In genomic region chr14:67513631-67514108, GRCh38 we compare ENCODE assay signal across 10 cellular contexts. TPM values are rescaled to one million over a fixed set of nuclear protein-coding genes. Genes with fewer than 3 reads are reported as not detected.
DNase-seq lines count a peak whose midpoint lies in the region; ATAC-seq lines count a peak whose summit lies in the region.
"Had no signal": no experiment of that assay in that cellular context is flagged by ENCODE, and none has a peak within 500 bp of the region (broad histone marks: within the 10 kb centered on the region; RNA-seq: fewer than 3 reads in every experiment).

No MANE protein-coding gene starts in this region.

- H3K9me3 ChIP-seq in CD8-positive, alpha-beta memory T cell (ENCODE audit: low read length): no peaks in the 10 kb centered on the region
- H3K9me3 ChIP-seq in neuronal stem cell (replicated peaks in 1 of 2; ENCODE audit: control insufficient read depth in 2 of 2, insufficient read depth in 1 of 2, low read depth in 1 of 2, low read length in 2 of 2): no peaks in the 10 kb centered on the region
- H3K9me3 ChIP-seq in MG63: no peaks in the 10 kb centered on the region
- H3K9me3 ChIP-seq: SJSA1 had no signal

- H3K27me3 ChIP-seq in CD8-positive, alpha-beta memory T cell (ENCODE audit: insufficient read depth, low read length, poor library complexity, severe bottlenecking): no peaks in the 10 kb centered on the region
- H3K27me3 ChIP-seq in neuronal stem cell (ENCODE audit: control insufficient read depth in 3 of 3, insufficient read depth in 3 of 3, low read depth in 1 of 3, low read length in 3 of 3): peaks cover 2 to 80% (median 49%) of the 10 kb centered on the region in 3 experiments
- no peaks in the 10 kb centered on the region for H3K27me3 ChIP-seq in MG63

- no peak overlapping the region for H3K27ac ChIP-seq in CD8-positive, alpha-beta memory T cell (ENCODE audit: low read depth, low read length)
- no peak overlapping the region for H3K27ac ChIP-seq in neuronal stem cell (replicated peaks; ENCODE audit: low read length)
- H3K27ac ChIP-seq: SJSA1 had no signal

- no peaks in the 10 kb centered on the region for H3K36me3 ChIP-seq in CD8-positive, alpha-beta memory T cell (ENCODE audit: insufficient read depth, low read length)
- H3K36me3 ChIP-seq in neuronal stem cell (replicated peaks in 1 of 2; ENCODE audit: control insufficient read depth in 2 of 2, insufficient read depth in 2 of 2, low read length in 2 of 2): no peaks in the 10 kb centered on the region
- no peaks in the 10 kb centered on the region for H3K36me3 ChIP-seq in MG63
- H3K36me3 ChIP-seq: SJSA1 had no signal

- no peak for DNase-seq in CD8-positive, alpha-beta memory T cell
- DNase-seq in NCI-H1694 treated with DMSO at 0.1 percent for 48 hours (lab: John Stamatoyannopoulos, UW): peak; percentile 61
- peak; percentile 93 for DNase-seq in cerebellar cortex (ENCODE audit: low spot score)
- no peak for DNase-seq in neuronal stem cell (ENCODE audit: low spot score)
- DNase-seq in GOT3 (lab: John Stamatoyannopoulos, UW): no peak
- DNase-seq in NCI-H345 treated with DMSO at 0.1 percent for 48 hours (lab: John Stamatoyannopoulos, UW; ENCODE audit: unreplicated experiment): no peak
- no peak for DNase-seq in MG63
- DNase-seq: stimulated activated CD4-positive, alpha-beta T cell treated with anti-CD3 and anti-CD28 coated beads, Interleukin-15, amount 100 ng/mL, for 24 hours had no signal

- H3K4me3 ChIP-seq in CD8-positive, alpha-beta memory T cell (ENCODE audit: low read length): no peak overlapping the region
- H3K4me3 ChIP-seq in neuronal stem cell (ENCODE audit: low read length in 2 of 2) (no peak overlapping the region), MG63 (no peak overlapping the region)

- H2BK15ac ChIP-seq in neuronal stem cell (ENCODE audit: low read length): peak overlapping the region; percentile 34

- no peak overlapping the region for H3K14ac ChIP-seq in neuronal stem cell (ENCODE audit: low read length)

- no peak overlapping the region for H2BK12ac ChIP-seq in neuronal stem cell (ENCODE audit: low read length)

- peak overlapping the region; percentile 89 to 98 (median 92) for H3K27ac Mint-ChIP-seq in CD8-positive, alpha-beta memory T cell

- no peak for ATAC-seq in GM21423 (IDR thresholded peaks at IDR 0.05; ENCODE audit: unreplicated experiment)

- no peaks in the 10 kb centered on the region for H3K9me3 Mint-ChIP-seq in CD8-positive, alpha-beta memory T cell

- CTCF ChIA-PET in CD8-positive, alpha-beta memory T cell (lab: Charles Lee): interaction anchor here (1.1 to 3.2 kb wide), 7 partner anchors 11 to 86 kb away, joined by 3 to 16 read pairs (median 3); partner anchors contain the start of genes PIGH and TMEM229B

- H2AFZ ChIP-seq in neuronal stem cell (ENCODE audit: low read length): no peak overlapping the region

- H3K23ac ChIP-seq in neuronal stem cell (ENCODE audit: low read depth, low read length, poor library complexity): no peak overlapping the region

- no CpG with 5 or more reads among the region's 1 CpG for WGBS in neuronal stem cell (ENCODE audit: extremely low coverage in 2 of 2, insufficient read length in 2 of 2, insufficient replicate concordance in 1 of 2), 2 donors

- H2BK120ac ChIP-seq in neuronal stem cell (ENCODE audit: low read depth, low read length): no peak overlapping the region

- H3K4me1 ChIP-seq in CD8-positive, alpha-beta memory T cell (ENCODE audit: insufficient read depth, low read length): peaks cover 26% of the 10 kb centered on the region
- H3K4me1 ChIP-seq in neuronal stem cell (ENCODE audit: control insufficient read depth in 2 of 2, insufficient read depth in 1 of 2, low read depth in 1 of 2, low read length in 2 of 2): peaks cover 3 to 6% of the 10 kb centered on the region in 2 donors

- H3K4ac ChIP-seq in neuronal stem cell (ENCODE audit: low read length): no peak overlapping the region

- H2AK5ac ChIP-seq in neuronal stem cell (ENCODE audit: low read depth, low read length): no peak overlapping the region

- no peak overlapping the region for H3K9ac ChIP-seq in neuronal stem cell (ENCODE audit: low read depth, low read length, poor library complexity)

- H3K4me1 Mint-ChIP-seq in CD8-positive, alpha-beta memory T cell: peaks cover 24 to 48% (median 38%) of the 10 kb centered on the region in 3 donors

- peaks cover 0 to 2% (median 1%) of the 10 kb centered on the region in 3 donors for H3K36me3 Mint-ChIP-seq in CD8-positive, alpha-beta memory T cell

- peak overlapping the region; percentile 93 to 98 (median 95) for H3K4me3 Mint-ChIP-seq in CD8-positive, alpha-beta memory T cell

- H4K8ac ChIP-seq in neuronal stem cell (ENCODE audit: low read depth, low read length): no peak overlapping the region

- POLR2A ChIA-PET in CD8-positive, alpha-beta memory T cell (lab: Charles Lee): no interaction called here

- H3K18ac ChIP-seq in neuronal stem cell (ENCODE audit: low read length): no peak overlapping the region

- no peak overlapping the region for H2BK5ac ChIP-seq in neuronal stem cell (ENCODE audit: low read length)

- H3K79me1 ChIP-seq in neuronal stem cell (ENCODE audit: low read depth, low read length): no peaks in the 10 kb centered on the region

- H3K27me3 Mint-ChIP-seq in CD8-positive, alpha-beta memory T cell: peaks cover 0 to 1% of the 10 kb centered on the region in 2 donors

- H3K4me2 ChIP-seq in neuronal stem cell (ENCODE audit: insufficient read depth, low read length, poor library complexity, severe bottlenecking): no peak overlapping the region

- H4K91ac ChIP-seq in neuronal stem cell (ENCODE audit: low read depth, low read length, poor library complexity): no peak overlapping the region

RNA-seq across cellular contexts. Expression of gene PLEKHH1, which starts 19.4 kb away (rescaled TPM):
- under 1 TPM; 0.77 to 0.86 TPM for total RNA-seq in CD8-positive, alpha-beta memory T cell
- polyA plus RNA-seq in CD8-positive, alpha-beta memory T cell: not detected
- 7.7 TPM for polyA plus RNA-seq in neuronal stem cell (2013, experiment 1 of 2)
- 8.2 TPM for polyA plus RNA-seq in neuronal stem cell (2013, experiment 2 of 2)
- 0.07 and 0.47 TPM in 2 replicates for total RNA-seq in MG63 (2014; rRNA removed; shearing (Covaris generic); ENCODE audit: low replicate concordance)

RNA-seq across cellular contexts. Expression of gene TMEM229B, which starts 25.1 kb away (rescaled TPM):
- 1 to 10 TPM; 3.2 to 4.4 TPM for total RNA-seq in CD8-positive, alpha-beta memory T cell
- 34.4 TPM for polyA plus RNA-seq in CD8-positive, alpha-beta memory T cell
- 0.14 TPM for polyA plus RNA-seq in neuronal stem cell (2013, experiment 1 of 2)
- polyA plus RNA-seq in neuronal stem cell (2013, experiment 2 of 2): 0.26 TPM
- 5.9 TPM in 1 of 2 replicates, not detected in the other for total RNA-seq in MG63 (2014; rRNA removed; shearing (Covaris generic); ENCODE audit: low replicate concordance)

Comparison
In these comparisons a context has a peak if more than half of its experiments do, and no peak if none do; other contexts are left out.
1. DNase-seq: peak in NCI-H1694 treated with DMSO at 0.1 percent for 48 hours (single experiment) and cerebellar cortex (single experiment); none in CD8-positive, alpha-beta memory T cell (0 of 5), neuronal stem cell (single experiment), GOT3 (single experiment), NCI-H345 treated with DMSO at 0.1 percent for 48 hours (single experiment) and MG63 (single experiment).